20 cellular contexts compared by ENCODE assay signal in the genomic region with DNA sequence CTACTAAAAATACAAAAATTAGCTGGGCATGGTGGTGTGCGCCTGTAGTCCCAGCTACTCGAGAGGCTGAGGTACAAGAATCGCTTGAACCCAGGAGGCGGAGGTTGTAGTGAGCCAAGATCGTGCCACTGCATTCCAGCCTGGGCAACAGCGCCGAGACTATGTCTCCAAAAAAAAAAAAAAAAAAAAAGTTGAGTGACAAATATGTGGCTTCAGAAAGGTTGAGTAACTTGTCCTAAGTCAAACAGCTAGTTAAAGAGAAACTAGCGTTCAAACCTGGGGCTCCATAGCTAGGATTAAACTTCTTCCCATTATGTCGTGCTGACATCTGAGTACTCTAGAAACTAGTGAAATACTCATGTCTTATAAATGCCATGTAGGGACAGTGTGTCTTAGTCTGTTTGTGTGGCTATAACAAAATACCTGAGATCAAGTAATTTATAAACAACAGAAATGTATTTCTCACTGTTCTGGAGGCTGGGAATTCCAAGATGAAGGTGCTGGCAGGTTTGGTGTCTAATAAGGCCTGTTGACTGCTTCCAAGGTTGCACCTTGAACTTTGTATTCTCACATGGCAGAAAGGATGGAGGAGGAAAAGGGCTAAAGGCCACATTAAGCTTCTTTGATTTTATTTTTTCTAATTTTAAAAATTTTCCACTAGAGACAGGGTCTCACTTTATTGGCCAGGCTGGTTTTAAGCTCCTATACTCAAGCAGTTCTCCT. TPM values are rescaled to one million over a fixed set of nuclear protein-coding genes. Genes with fewer than 3 reads are reported as not detected.
"Had no signal": no experiment of that assay in that cellular context is flagged by ENCODE, and none has a peak within 500 bp of the region (broad histone marks: within the 10 kb centered on the region; RNA-seq: fewer than 3 reads in every experiment).

No MANE protein-coding gene starts in this region.

- H3K36me3 ChIP-seq: heart left ventricle, sigmoid colon, stomach, thoracic aorta, transverse colon had no signal

- ATAC-seq: esophagus mucosa; heart left ventricle; naive thymus-derived CD8-positive, alpha-beta T cell had no signal

- FAIRE-seq: frontal cortex, islet of Langerhans had no signal

- H3K4me3 ChIP-seq: dorsolateral prefrontal cortex, heart left ventricle, mucosa of descending colon, sigmoid colon, skin epidermis, stomach, thoracic aorta, transverse colon had no signal

- H3K36me3 Mint-ChIP-seq: naive thymus-derived CD8-positive, alpha-beta T cell had no signal

- H3K27ac ChIP-seq: sigmoid colon, skin epidermis, thoracic aorta had no signal

- DNase-seq: cortex of kidney; dorsolateral prefrontal cortex; effector CD8-positive, alpha-beta T cell; heart left ventricle; hypothalamus; mammary epithelial cell; mucosa of descending colon; naive thymus-derived CD8-positive, alpha-beta T cell; posterior cingulate gyrus; sigmoid colon; stimulated activated CD4-positive, alpha-beta T cell treated with anti-CD3 and anti-CD28 coated beads, Interleukin-12 subunit alpha, Interleukin-12 subunit beta, amount 100 ng/mL, for 4 hours; stimulated activated naive CD4-positive, alpha-beta T cell; stomach; substantia nigra; transverse colon had no signal

- H3K4me3 Mint-ChIP-seq: naive thymus-derived CD8-positive, alpha-beta T cell had no signal

- H3K27me3 ChIP-seq: dorsolateral prefrontal cortex, heart left ventricle, sigmoid colon, stomach, transverse colon had no signal

- H3K9me3 ChIP-seq: heart left ventricle, mucosa of descending colon, sigmoid colon, stomach, thoracic aorta, transverse colon had no signal

- H3K9me3 Mint-ChIP-seq: naive thymus-derived CD8-positive, alpha-beta T cell had no signal

- H3K27ac Mint-ChIP-seq: naive thymus-derived CD8-positive, alpha-beta T cell had no signal

RNA-seq across cellular contexts. Expression of a gene that starts 12.0 kb away (rescaled TPM):
- polyA plus RNA-seq: naive thymus-derived CD8-positive, alpha-beta T cell had no signal
